24 cellular contexts compared by ENCODE assay signal in genomic region chr3:13287833-13288232, GRCh38.
DNase-seq lines count a peak whose midpoint lies in the region; ATAC-seq, FAIRE-seq and TF ChIP-seq lines count a peak whose summit lies in the region.
"Had no signal": no experiment of that assay in that cellular context is flagged by ENCODE, and none has a peak within 500 bp of the region (broad histone marks: within the 10 kb centered on the region; RNA-seq: fewer than 3 reads in every experiment).

No MANE protein-coding gene starts in this region.

- in situ Hi-C loops in HepG2 (cut with HindIII; ENCODE audit: extremely low pct_ligation_motif_present, low pct_unique_long_range_greater_than_20kb) (no loop called here), IMR-90 (cut with MboI; ENCODE audit: low sequenced_read_pairs) (no loop called here)

- TF ChIP-seq POLR2A in HepG2 (IDR thresholded peaks at IDR 0.05; ENCODE audit: insufficient read depth in 1 of 2, low read depth in 2 of 2, low read length in 2 of 2): no peak
- no peak for TF ChIP-seq POLR2A in right lobe of liver (IDR thresholded peaks at IDR 0.05)
- no peak for TF ChIP-seq POLR2A in IMR-90 (IDR thresholded peaks at IDR 0.05; ENCODE audit: low read depth, low read length)

- no peaks in the 10 kb centered on the region for H3K4me1 Mint-ChIP-seq in Caco-2 (ENCODE audit: low read depth, unreplicated experiment)

- no peak overlapping the region for H2BK120ac ChIP-seq in IMR-90 (ENCODE audit: low read depth, low read length)

- H4K91ac ChIP-seq in IMR-90 (ENCODE audit: insufficient read depth, low read depth, low read length): no peak overlapping the region

- no peak overlapping the region for H2AK5ac ChIP-seq in IMR-90 (ENCODE audit: low read depth, low read length)

- no peak overlapping the region for H3K14ac ChIP-seq in IMR-90 (replicated peaks; ENCODE audit: low read depth, low read length)

- no peak overlapping the region for H2AK9ac ChIP-seq in IMR-90 (replicated peaks; ENCODE audit: low read depth, low read length, poor library complexity)

- no peak overlapping the region for H3K4me2 ChIP-seq in HepG2 (ENCODE audit: low read depth, low read length)
- H3K4me2 ChIP-seq in IMR-90 (ENCODE audit: low read depth, low read length): no peak overlapping the region

- no peak overlapping the region for H4K5ac ChIP-seq in IMR-90 (ENCODE audit: low read depth, low read length)

- dilution Hi-C loops in IMR-90 (cut with HindIII; ENCODE audit: low sequenced_read_pairs, unreplicated experiment): no loop called here

- H3K4me1 ChIP-seq in HepG2 (ENCODE audit: insufficient read depth, low read length) (peaks cover 36% of the 10 kb centered on the region), right lobe of liver (peaks cover 0 to 6% (median 0%) of the 10 kb centered on the region in 4 donors), IMR-90 (ENCODE audit: control insufficient read depth, insufficient read depth, low read length) (no peaks in the 10 kb centered on the region), Caco-2 (no peaks in the 10 kb centered on the region)
- H3K4me1 ChIP-seq: BE2C had no signal

- H3K9me1 ChIP-seq in IMR-90 (ENCODE audit: insufficient read depth, low read length): no peaks in the 10 kb centered on the region

- no peak overlapping the region for H3K18ac ChIP-seq in IMR-90 (ENCODE audit: low read depth, low read length)

- TF ChIP-seq EP300 in HepG2 (IDR thresholded peaks at IDR 0.05; ENCODE audit: low read depth in 2 of 2, low read length in 2 of 2): no peak
- no peak for TF ChIP-seq EP300 in HepG2 (CRISPR knock-in tag; IDR thresholded peaks at IDR 0.05; ENCODE audit: borderline replicate concordance)

- peaks cover 29% of the 10 kb centered on the region for H3K9me3 Mint-ChIP-seq in Caco-2 (ENCODE audit: unreplicated experiment)

- DNase-seq in HepG2 (ENCODE audit: low spot score) (no peak), right lobe of liver (no peak), IMR-90 (no peak), NCI-H526 treated with DMSO at 0.1 percent for 48 hours (lab: John Stamatoyannopoulos, UW) (peak; percentile 87), NCI-H2029 (lab: John Stamatoyannopoulos, UW) (no peak), Caco-2 (no peak)
- DNase-seq: 8988T; ACHN; BE2C; Calu3; CD4-positive, alpha-beta memory T cell; DMS 273 treated with DMSO at 0.1 percent for 48 hours; DMS53; DND-41; H9; KG1 had no signal

- H3K27me3 ChIP-seq in HepG2 (ENCODE audit: control insufficient read depth in 1 of 2, insufficient read depth in 2 of 2, low read length in 2 of 2) (peaks cover 2 to 39% of the 10 kb centered on the region in 2 experiments; a peak in 3 of 5 replicates), right lobe of liver (no peaks in the 10 kb centered on the region), IMR-90 (ENCODE audit: control insufficient read depth, insufficient read depth, low read length) (peaks cover 27% of the 10 kb centered on the region), Caco-2 (replicated peaks; ENCODE audit: control insufficient read depth, insufficient read depth, low read length) (no peaks in the 10 kb centered on the region; the same call in 1 of the 2 replicates)
- H3K27me3 ChIP-seq: BE2C had no signal

- H3K56ac ChIP-seq in IMR-90 (ENCODE audit: extremely low read depth, insufficient read depth, low read length): no peak overlapping the region

- WGBS in HepG2 (ENCODE audit: low lambda C conversion rate): 41% methylated on average over 4 of the region's 4 CpGs
- WGBS in right lobe of liver (ENCODE audit: insufficient coverage, low coverage, low lambda C conversion rate, missing lambda C conversion rate): 87% methylated on average over 4 of the region's 4 CpGs
- WGBS in IMR-90 (ENCODE audit: extremely low coverage in 2 of 2, insufficient read length in 1 of 2), 2 experiments: no CpG with 5 or more reads among the region's 4 CpGs

- H3K4ac ChIP-seq in IMR-90 (ENCODE audit: low read depth, low read length): no peak overlapping the region

- H4K20me1 ChIP-seq in HepG2 (ENCODE audit: insufficient read depth, low read length): no peaks in the 10 kb centered on the region
- no peaks in the 10 kb centered on the region for H4K20me1 ChIP-seq in IMR-90 (ENCODE audit: insufficient read depth, low read length)

- peaks cover 14% of the 10 kb centered on the region for H3K9me3 ChIP-seq in HepG2 (ENCODE audit: low read length)
- peaks cover 0 to 6% (median 0%) of the 10 kb centered on the region in 4 donors for H3K9me3 ChIP-seq in right lobe of liver
- peaks cover 21% of the 10 kb centered on the region for H3K9me3 ChIP-seq in IMR-90 (ENCODE audit: control insufficient read depth, insufficient read depth, low read length)
- H3K9me3 ChIP-seq in Caco-2: peaks cover 8% of the 10 kb centered on the region
- H3K9me3 ChIP-seq: BE2C had no signal

- H3K9ac ChIP-seq in HepG2 (ENCODE audit: insufficient read depth, low read depth, low read length): no peak overlapping the region
- H3K9ac ChIP-seq in IMR-90 (ENCODE audit: low read depth, low read length): no peak overlapping the region

- H3K36me3 ChIP-seq in HepG2 (replicated peaks in 1 of 2; ENCODE audit: control insufficient read depth in 1 of 2, insufficient read depth in 2 of 2, low read length in 2 of 2) (no peaks in the 10 kb centered on the region), right lobe of liver (no peaks in the 10 kb centered on the region), IMR-90 (ENCODE audit: control insufficient read depth, insufficient read depth, low read length) (peaks cover 1% of the 10 kb centered on the region; the same call in 1 of the 2 replicates), Caco-2 (ENCODE audit: control insufficient read depth, insufficient read depth, low read length) (no peaks in the 10 kb centered on the region)
- H3K36me3 ChIP-seq: BE2C had no signal

- H3K79me2 ChIP-seq in HepG2 (ENCODE audit: insufficient read depth, low read length): peaks cover 4% of the 10 kb centered on the region

- no peak overlapping the region for H3K4me3 Mint-ChIP-seq in Caco-2 (ENCODE audit: unreplicated experiment)
- H3K4me3 Mint-ChIP-seq: CD14-positive monocyte; CD4-positive, alpha-beta memory T cell; H9 had no signal

- ATAC-seq in HepG2 (no peak), right lobe of liver (no peak), IMR-90 (ENCODE audit: low read depth) (no peak), HG03457 (IDR thresholded peaks at IDR 0.05; ENCODE audit: unreplicated experiment) (no peak)

- POLR2A ChIA-PET in HepG2 (lab: Yijun Ruan, JAX): no interaction called here
- POLR2A ChIA-PET in IMR-90 (lab: Charles Lee; ENCODE audit: unreplicated experiment): no interaction called here
- POLR2A ChIA-PET in Caco-2 (lab: Charles Lee): no interaction called here

- H3K27ac Mint-ChIP-seq in Caco-2 (ENCODE audit: unreplicated experiment): no peak overlapping the region
- H3K27ac Mint-ChIP-seq: CD14-positive monocyte; CD4-positive, alpha-beta memory T cell; H9; IgD-negative memory B cell had no signal

- no peak overlapping the region for H2BK20ac ChIP-seq in IMR-90 (ENCODE audit: low read depth, low read length)

- no peak for TF ChIP-seq RAD21 in HepG2 (CRISPR knock-in tag; IDR thresholded peaks at IDR 0.05)
- TF ChIP-seq RAD21 in IMR-90 (IDR thresholded peaks at IDR 0.05; ENCODE audit: low read length): no peak

- H3K79me1 ChIP-seq in IMR-90 (ENCODE audit: low read depth in 1 of 2, low read length in 2 of 2): no peaks in the 10 kb centered on the region

- H3K4me3 ChIP-seq in HepG2 (replicated peaks in 1 of 3; ENCODE audit: insufficient read depth in 1 of 3, low read depth in 2 of 3, low read length in 3 of 3) (no peak overlapping the region), right lobe of liver (no peak overlapping the region), IMR-90 (ENCODE audit: insufficient read depth, low read depth, low read length) (no peak overlapping the region), Caco-2 (ENCODE audit: low read depth, low read length) (no peak overlapping the region)

- H2AFZ ChIP-seq in HepG2 (ENCODE audit: low read length) (no peak overlapping the region), IMR-90 (replicated peaks; ENCODE audit: low read length, poor library complexity) (no peak overlapping the region)

- no peak overlapping the region for H3K27ac ChIP-seq in HepG2 (ENCODE audit: extremely low read length, insufficient read depth, low read length)
- H3K27ac ChIP-seq in right lobe of liver: no peak overlapping the region
- H3K27ac ChIP-seq in IMR-90 (ENCODE audit: insufficient read depth, low read length): no peak overlapping the region
- H3K27ac ChIP-seq: HL-60 had no signal

- no peak overlapping the region for H3K23ac ChIP-seq in IMR-90 (ENCODE audit: low read depth, low read length)

- TF ChIP-seq CTCF in HepG2 (CRISPR knock-in tag; IDR thresholded peaks at IDR 0.05) (no peak), right lobe of liver (IDR thresholded peaks at IDR 0.05) (no peak), IMR-90 (conservative IDR thresholded peaks at IDR 0.05; ENCODE audit: low read depth, low read length) (no peak), Caco-2 (IDR thresholded peaks at IDR 0.05; ENCODE audit: insufficient read depth in 1 of 2, low read depth in 1 of 2, low read length in 1 of 2, severe bottlenecking in 1 of 2, unreplicated experiment in 1 of 2) (no peak)

- intact Hi-C loops in HepG2 (cut with micrococcal nuclease; ENCODE audit: unreplicated experiment) (no loop called here), right lobe of liver (cut with DNase I) (no loop called here), IMR-90 (cut with micrococcal nuclease) (no loop called here), Caco-2 (cut with micrococcal nuclease; ENCODE audit: unreplicated experiment) (no loop called here)

- no peak overlapping the region for H4K8ac ChIP-seq in IMR-90 (ENCODE audit: low read depth in 2 of 2, low read length in 2 of 2)

- H3K27me3 Mint-ChIP-seq in Caco-2 (ENCODE audit: insufficient read depth, unreplicated experiment): no peaks in the 10 kb centered on the region

- BruUV-seq in HepG2 (replicated peaks; lab: Mats Ljungman, UMichigan): no TSS peak
- BruUV-seq in IMR-90 (replicated peaks; lab: Mats Ljungman, UMichigan): no TSS peak
- no TSS peak for BruUV-seq in Caco-2 (replicated peaks; lab: Mats Ljungman, UMichigan)

- CTCF ChIA-PET in HepG2 (lab: Yijun Ruan, JAX; ENCODE audit: low intra/inter-chr PET ratio, low total read pairs) (no interaction called here), IMR-90 (lab: Yijun Ruan, JAX) (no interaction called here), Caco-2 (lab: Charles Lee) (no interaction called here)

- no peak overlapping the region for H2BK15ac ChIP-seq in IMR-90 (ENCODE audit: low read depth, low read length)

- FAIRE-seq in HepG2 (lab: Jason Lieb, UNC): no peak
- FAIRE-seq: G401.6, GM12891, GM19239, H1 had no signal

- H2BK5ac ChIP-seq in IMR-90 (ENCODE audit: low read depth, low read length, poor library complexity, severe bottlenecking): no peak overlapping the region

- H3K36me3 Mint-ChIP-seq in Caco-2 (ENCODE audit: insufficient read depth, unreplicated experiment): no peaks in the 10 kb centered on the region

TF ChIP-seq in HepG2, 621 proteins besides CTCF, POLR2A, EP300 and RAD21 (continues in another document):
- TF ChIP-seq MAFK (conservative IDR thresholded peaks at IDR 0.05 in 1 of 2, IDR thresholded peaks at IDR 0.05 in 1 of 2; ENCODE audit: low read length in 2 of 2): peak; percentile 53 to 58; a peak in 3 of 4 replicates
- TF ChIP-seq RBFOX2 (IDR thresholded peaks at IDR 0.05; ENCODE audit: low read depth, low read length): no peak

TF ChIP-seq in IMR-90, 13 proteins besides CTCF, POLR2A, EP300 and RAD21 (continues in another document):
- no peak for TF ChIP-seq RCOR1 (IDR thresholded peaks at IDR 0.05; ENCODE audit: insufficient replicate concordance, low read length)
- 0 out of 2 replicates have a peak, but pooled peaks have one; percentile 22 for TF ChIP-seq MAFK (IDR thresholded peaks at IDR 0.05; ENCODE audit: low read depth, low read length)
